In the genomic region with DNA sequence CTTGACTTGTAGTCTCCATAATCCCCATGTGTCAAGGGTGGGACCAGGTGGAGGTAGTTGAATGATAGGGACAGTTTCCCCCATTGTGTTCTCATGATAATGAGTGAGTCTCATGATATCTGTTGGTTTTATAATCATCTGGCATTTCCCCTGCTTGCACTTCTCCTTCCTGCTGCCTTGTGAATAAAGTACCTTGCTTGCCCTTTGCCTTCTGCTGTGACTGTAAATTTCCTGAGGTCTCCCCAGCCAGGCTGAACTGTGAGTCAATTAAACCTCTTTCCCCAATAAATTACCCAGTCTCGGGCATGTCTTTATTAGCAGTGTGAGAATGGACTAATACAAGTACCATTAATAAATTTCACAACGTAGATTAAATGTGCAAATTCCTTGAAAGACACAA, we compare ENCODE assay signal across 25 cellular contexts.
"Had no signal": no experiment of that assay in that cellular context is flagged by ENCODE, and none has a peak within 500 bp of the region (broad histone marks: within the 10 kb centered on the region; RNA-seq: fewer than 3 reads in every experiment).

No MANE protein-coding gene starts in this region.

- H3K36me3 ChIP-seq: breast epithelium had no signal

- H3K9me3 ChIP-seq: body of pancreas, breast epithelium had no signal

- H3K27ac Mint-ChIP-seq: activated CD4-positive, alpha-beta T cell treated with anti-CD3 and anti-CD28 coated beads for 36 hours; activated CD4-positive, alpha-beta T cell treated with anti-CD3 and anti-CD28 coated beads, Interleukin-2, amount 10 ng/mL, durations not matched to agents 7 days and 5 days; activated CD8-positive, alpha-beta T cell treated with anti-CD3 and anti-CD28 coated beads, Interleukin-2, amount 10 ng/mL, durations not matched to agents 7 days and 5 days; activated naive CD4-positive, alpha-beta T cell treated with anti-CD3 and anti-CD28 coated beads, Interleukin-2, amount 10 ng/mL, durations not matched to agents 7 days and 5 days; activated naive CD8-positive, alpha-beta T cell treated with anti-CD3 and anti-CD28 coated beads, Interleukin-2, amount 10 ng/mL, durations not matched to agents 7 days and 5 days; activated T-cell treated with anti-CD3 and anti-CD28 coated beads, Interleukin-2, amount 50 U/mL, for 24 hours had no signal

- H3K9me3 Mint-ChIP-seq: activated T-cell treated with anti-CD3 and anti-CD28 coated beads, Interleukin-2, amount 50 U/mL, for 24 hours had no signal

- DNase-seq: activated CD4-positive, alpha-beta T cell treated with anti-CD3 and anti-CD28 coated beads for 36 hours; activated CD4-positive, alpha-beta T cell treated with anti-CD3 and anti-CD28 coated beads, Interleukin-2, amount 10 ng/mL, durations not matched to agents 7 days and 5 days; activated CD4-positive, alpha-beta T cell treated with anti-CD3 and anti-CD28 coated beads, Interleukin-2, amount 50 U/mL, for 48 hours; activated CD8-positive, alpha-beta T cell treated with anti-CD3 and anti-CD28 coated beads, Interleukin-2, amount 10 ng/mL, durations not matched to agents 7 days and 5 days; activated effector memory CD4-positive, alpha-beta T cell treated with Interleukin-2 at 50 U/mL for 16 hours; activated naive CD4-positive, alpha-beta T cell treated with anti-CD3 and anti-CD28 coated beads, Interleukin-2, amount 10 ng/mL, durations not matched to agents 7 days and 5 days; activated naive CD8-positive, alpha-beta T cell treated with anti-CD3 and anti-CD28 coated beads, Interleukin-2, amount 10 ng/mL, durations not matched to agents 7 days and 5 days; activated T-cell treated with anti-CD3 and anti-CD28 coated beads, Interleukin-2, amount 50 U/mL, for 24 hours; body of pancreas; NCI-H1092 treated with DMSO at 0.1 percent for 48 hours; NCI-H1417 treated with DMSO at 0.1 percent for 48 hours; NCI-H1694; NCI-H1930; NCI-H345; NCI-H510A; NCI-H526; NCI-H748 treated with DMSO at 0.1 percent for 48 hours; NK-92 treated with Interleukin-12 subunit alpha and Interleukin-12 subunit beta, amount 100 ng/mL, for 24 hours; PC-9; T1000 had no signal

- H3K27me3 ChIP-seq: body of pancreas, breast epithelium had no signal

- H3K4me3 ChIP-seq: body of pancreas, breast epithelium, K562, PC-9 had no signal

- H3K27me3 Mint-ChIP-seq: activated CD4-positive, alpha-beta T cell treated with anti-CD3 and anti-CD28 coated beads for 36 hours; activated CD4-positive, alpha-beta T cell treated with anti-CD3 and anti-CD28 coated beads, Interleukin-2, amount 10 ng/mL, durations not matched to agents 7 days and 5 days; activated naive CD4-positive, alpha-beta T cell treated with anti-CD3 and anti-CD28 coated beads, Interleukin-2, amount 10 ng/mL, durations not matched to agents 7 days and 5 days; activated naive CD8-positive, alpha-beta T cell treated with anti-CD3 and anti-CD28 coated beads, Interleukin-2, amount 10 ng/mL, durations not matched to agents 7 days and 5 days; activated T-cell treated with anti-CD3 and anti-CD28 coated beads, Interleukin-2, amount 50 U/mL, for 24 hours had no signal

- H3K4me1 ChIP-seq: body of pancreas, breast epithelium had no signal

- FAIRE-seq: K562 had no signal

- H3K4me3 Mint-ChIP-seq: activated CD4-positive, alpha-beta T cell treated with anti-CD3 and anti-CD28 coated beads for 36 hours; activated CD4-positive, alpha-beta T cell treated with anti-CD3 and anti-CD28 coated beads, Interleukin-2, amount 10 ng/mL, durations not matched to agents 7 days and 5 days; activated CD8-positive, alpha-beta T cell treated with anti-CD3 and anti-CD28 coated beads, Interleukin-2, amount 10 ng/mL, durations not matched to agents 7 days and 5 days; activated naive CD4-positive, alpha-beta T cell treated with anti-CD3 and anti-CD28 coated beads, Interleukin-2, amount 10 ng/mL, durations not matched to agents 7 days and 5 days; activated naive CD8-positive, alpha-beta T cell treated with anti-CD3 and anti-CD28 coated beads, Interleukin-2, amount 10 ng/mL, durations not matched to agents 7 days and 5 days; activated T-cell treated with anti-CD3 and anti-CD28 coated beads, Interleukin-2, amount 50 U/mL, for 24 hours had no signal

- H3K4me1 Mint-ChIP-seq: activated CD4-positive, alpha-beta T cell treated with anti-CD3 and anti-CD28 coated beads for 36 hours; activated CD4-positive, alpha-beta T cell treated with anti-CD3 and anti-CD28 coated beads, Interleukin-2, amount 10 ng/mL, durations not matched to agents 7 days and 5 days; activated naive CD4-positive, alpha-beta T cell treated with anti-CD3 and anti-CD28 coated beads, Interleukin-2, amount 10 ng/mL, durations not matched to agents 7 days and 5 days; activated naive CD8-positive, alpha-beta T cell treated with anti-CD3 and anti-CD28 coated beads, Interleukin-2, amount 10 ng/mL, durations not matched to agents 7 days and 5 days had no signal

- H3K27ac ChIP-seq: body of pancreas, breast epithelium, PC-9, RWPE1 had no signal

- ATAC-seq: activated CD4-positive, alpha-beta T cell treated with anti-CD3 and anti-CD28 coated beads for 36 hours; activated CD4-positive, CD25-positive, alpha-beta regulatory T cell treated with anti-CD3 and anti-CD28 coated beads, Interleukin-2, amount 50 U/mL, for 24 hours; activated CD8-positive, alpha-beta T cell treated with anti-CD3 and anti-CD28 coated beads, Interleukin-2, amount 10 ng/mL, durations not matched to agents 7 days and 5 days; body of pancreas; K562; Right ventricle myocardium inferior had no signal
